Comparison of ENCODE assay signal across 22 cellular contexts in genomic region chr3:153269730-153270129, GRCh38.
DNase-seq lines count a peak whose midpoint lies in the region; ATAC-seq, FAIRE-seq and TF ChIP-seq lines count a peak whose summit lies in the region.
"Had no signal": no experiment of that assay in that cellular context is flagged by ENCODE, and none has a peak within 500 bp of the region (broad histone marks: within the 10 kb centered on the region; RNA-seq: fewer than 3 reads in every experiment).

No MANE protein-coding gene starts in this region.

- H3K9ac ChIP-seq in SK-N-SH (no peak overlapping the region), HepG2 (ENCODE audit: insufficient read depth, low read depth, low read length) (no peak overlapping the region)
- H3K9ac ChIP-seq: BLaER1 treated with 17β-estradiol and CSF1 and Interleukin-3, amounts not matched to agents 10 nM and 100 nM had no signal

- TF ChIP-seq RAD21 in SK-N-SH (IDR thresholded peaks at IDR 0.05; ENCODE audit: low read length), result no peak
- no peak for TF ChIP-seq RAD21 in HepG2 (CRISPR knock-in tag; IDR thresholded peaks at IDR 0.05)

- no peaks in the 10 kb centered on the region for H3K36me3 ChIP-seq in SK-N-SH (replicated peaks in 1 of 2; ENCODE audit: control insufficient read depth in 1 of 2, insufficient read depth in 2 of 2, low read length in 1 of 2)
- H3K36me3 ChIP-seq in HepG2 (replicated peaks in 1 of 2; ENCODE audit: control insufficient read depth in 1 of 2, insufficient read depth in 2 of 2, low read length in 2 of 2), result no peaks in the 10 kb centered on the region
- no peaks in the 10 kb centered on the region for H3K36me3 ChIP-seq in sigmoid colon
- H3K36me3 ChIP-seq in effector memory CD4-positive, alpha-beta T cell (ENCODE audit: control insufficient read depth, insufficient read depth, low read length), result no peaks in the 10 kb centered on the region
- H3K36me3 ChIP-seq: BLaER1 treated with 17β-estradiol and CSF1 and Interleukin-3, amounts not matched to agents 10 nM and 100 nM had no signal

- H3K4me1 ChIP-seq in SK-N-SH (ENCODE audit: control insufficient read depth in 1 of 2, insufficient read depth in 2 of 2, low read depth in 1 of 2, low read length in 1 of 2) (no peaks in the 10 kb centered on the region), HepG2 (ENCODE audit: insufficient read depth, low read length) (no peaks in the 10 kb centered on the region), sigmoid colon (no peaks in the 10 kb centered on the region)
- H3K4me1 ChIP-seq in effector memory CD4-positive, alpha-beta T cell (ENCODE audit: control insufficient read depth, insufficient read depth, low read length, poor library complexity, severe bottlenecking), result no peaks in the 10 kb centered on the region
- H3K4me1 ChIP-seq: Caco-2 had no signal

- TF ChIP-seq CTCF in SK-N-SH (IDR thresholded peaks at IDR 0.05) (no peak), HepG2 (CRISPR knock-in tag; IDR thresholded peaks at IDR 0.05) (no peak), sigmoid colon (IDR thresholded peaks at IDR 0.05) (no peak)

- no peaks in the 10 kb centered on the region for H3K79me2 ChIP-seq in SK-N-SH (ENCODE audit: insufficient read depth)
- H3K79me2 ChIP-seq in HepG2 (ENCODE audit: insufficient read depth, low read length), result no peaks in the 10 kb centered on the region

- no peak for TF ChIP-seq EP300 in SK-N-SH (IDR thresholded peaks at IDR 0.05; ENCODE audit: borderline replicate concordance in 1 of 2, low read depth in 1 of 2, low read length in 1 of 2)
- no peak for TF ChIP-seq EP300 in HepG2 (IDR thresholded peaks at IDR 0.05; ENCODE audit: low read depth in 2 of 2, low read length in 2 of 2)
- TF ChIP-seq EP300 in HepG2 (CRISPR knock-in tag; IDR thresholded peaks at IDR 0.05; ENCODE audit: borderline replicate concordance), result no peak
- TF ChIP-seq EP300 in sigmoid colon (IDR thresholded peaks at IDR 0.05), result no peak

- DNase-seq in NCI-H748 (lab: John Stamatoyannopoulos, UW; ENCODE audit: unreplicated experiment) (peak; percentile 2), NCI-H748 treated with DMSO at 0.1 percent for 48 hours (lab: John Stamatoyannopoulos, UW) (no peak), SK-N-SH (no peak), HepG2 (ENCODE audit: low spot score) (no peak), sigmoid colon (no peak)
- DNase-seq in effector memory CD4-positive, alpha-beta T cell, result no peak
- DNase-seq: AML-193; Caco-2; Calu3; CD4-positive, alpha-beta T cell; CD8-positive, alpha-beta T cell; DMS79 treated with DMSO at 0.1 percent for 48 hours; GF-D8 had no signal

- H4K20me1 ChIP-seq in SK-N-SH (ENCODE audit: insufficient read depth) (no peaks in the 10 kb centered on the region), HepG2 (ENCODE audit: insufficient read depth, low read length) (no peaks in the 10 kb centered on the region)
- H4K20me1 ChIP-seq: BLaER1 treated with 17β-estradiol and CSF1 and Interleukin-3, amounts not matched to agents 10 nM and 100 nM had no signal

- H3K9me3 ChIP-seq in SK-N-SH (no peaks in the 10 kb centered on the region), HepG2 (ENCODE audit: low read length) (no peaks in the 10 kb centered on the region), sigmoid colon (peaks cover 0 to 7% (median 1%) of the 10 kb centered on the region in 4 donors)
- H3K9me3 ChIP-seq in effector memory CD4-positive, alpha-beta T cell (ENCODE audit: control insufficient read depth, low read length), result no peaks in the 10 kb centered on the region
- H3K9me3 ChIP-seq: A549, Caco-2 had no signal

- in situ Hi-C loops in HepG2 (cut with HindIII; ENCODE audit: extremely low pct_ligation_motif_present, low pct_unique_long_range_greater_than_20kb), result no loop called here

- no peak overlapping the region for H3K4me3 ChIP-seq in SK-N-SH (ENCODE audit: low read depth in 2 of 2, low read length in 1 of 2)
- no peak overlapping the region for H3K4me3 ChIP-seq in HepG2 (replicated peaks in 1 of 3; ENCODE audit: insufficient read depth in 1 of 3, low read depth in 2 of 3, low read length in 3 of 3)
- no peak overlapping the region for H3K4me3 ChIP-seq in sigmoid colon
- no peak overlapping the region for H3K4me3 ChIP-seq in effector memory CD4-positive, alpha-beta T cell (ENCODE audit: insufficient read depth, low read depth, low read length, poor library complexity, severe bottlenecking)
- H3K4me3 ChIP-seq: A549; BLaER1 treated with 17β-estradiol and CSF1 and Interleukin-3, amounts not matched to agents 10 nM and 100 nM had no signal

- H3K4me2 ChIP-seq in SK-N-SH (no peak overlapping the region), HepG2 (ENCODE audit: low read depth, low read length) (no peak overlapping the region)
- H3K4me2 ChIP-seq: A549; BLaER1 treated with 17β-estradiol and CSF1 and Interleukin-3, amounts not matched to agents 10 nM and 100 nM had no signal

- H3K27ac ChIP-seq in SK-N-SH (ENCODE audit: low read depth in 2 of 2, low read length in 1 of 2), result no peak overlapping the region
- no peak overlapping the region for H3K27ac ChIP-seq in HepG2 (ENCODE audit: extremely low read length, insufficient read depth, low read length)
- H3K27ac ChIP-seq in sigmoid colon, result no peak overlapping the region
- H3K27ac ChIP-seq in effector memory CD4-positive, alpha-beta T cell (ENCODE audit: insufficient read depth, low read length, poor library complexity, severe bottlenecking), result no peak overlapping the region
- H3K27ac ChIP-seq: 22Rv1; A549; BLaER1 treated with 17β-estradiol and CSF1 and Interleukin-3, amounts not matched to agents 10 nM and 100 nM; C4-2B had no signal

- no TSS peak for BruUV-seq in HepG2 (replicated peaks; lab: Mats Ljungman, UMichigan)

- intact Hi-C loops in HepG2 (cut with micrococcal nuclease; ENCODE audit: unreplicated experiment), result loop anchor here (5.0 kb wide), 1 partner anchor 1238 kb away; no protein-coding TSS in a partner anchor
- intact Hi-C loops in sigmoid colon (cut with DNase I), result no loop called here

- no peak for FAIRE-seq in HepG2 (lab: Jason Lieb, UNC)
- FAIRE-seq: A549, D721Med, G401.6, GM12891, GM19239 had no signal

- H3K9me2 ChIP-seq in SK-N-SH, result no peaks in the 10 kb centered on the region

- WGBS in SK-N-SH (ENCODE audit: low lambda C conversion rate), result 68% methylated on average over 4 of the region's 4 CpGs
- 27% methylated on average over 4 of the region's 4 CpGs for WGBS in HepG2 (ENCODE audit: low lambda C conversion rate)
- WGBS in sigmoid colon, 2 donors, result 48 to 76% methylated on average over 4 of the region's 4 CpGs

- peak overlapping the region; percentile 2; the same call in 1 of the 2 replicates for H2AFZ ChIP-seq in SK-N-SH (ENCODE audit: low read depth)
- no peak overlapping the region for H2AFZ ChIP-seq in HepG2 (ENCODE audit: low read length)

- H3F3A ChIP-seq in SK-N-SH (replicated peaks; ENCODE audit: insufficient read depth), result peaks cover 11% of the 10 kb centered on the region

- TF ChIP-seq POLR2A in HepG2 (IDR thresholded peaks at IDR 0.05; ENCODE audit: insufficient read depth in 1 of 2, low read depth in 2 of 2, low read length in 2 of 2), result no peak
- TF ChIP-seq POLR2A in sigmoid colon (IDR thresholded peaks at IDR 0.05), result no peak

- ATAC-seq in SK-N-SH treated with all-trans-retinoic acid at 6 μM for 48 hours (no peak), HepG2 (no peak)
- ATAC-seq: A549; CD8-positive, alpha-beta T cell had no signal

- CTCF ChIA-PET in SK-N-SH (lab: Yijun Ruan, JAX) (no interaction called here), HepG2 (lab: Yijun Ruan, JAX; ENCODE audit: low intra/inter-chr PET ratio, low total read pairs) (no interaction called here)

- H3K27me3 ChIP-seq in SK-N-SH (ENCODE audit: insufficient read depth), result no peaks in the 10 kb centered on the region
- H3K27me3 ChIP-seq in HepG2 (ENCODE audit: control insufficient read depth in 1 of 2, insufficient read depth in 2 of 2, low read length in 2 of 2), result no peaks in the 10 kb centered on the region; a peak in 1 of 5 replicates
- H3K27me3 ChIP-seq in sigmoid colon, result no peaks in the 10 kb centered on the region
- no peaks in the 10 kb centered on the region for H3K27me3 ChIP-seq in effector memory CD4-positive, alpha-beta T cell (replicated peaks; ENCODE audit: control insufficient read depth, insufficient read depth, low read length, poor library complexity, severe bottlenecking)
- H3K27me3 ChIP-seq: BLaER1 treated with 17β-estradiol and CSF1 and Interleukin-3, amounts not matched to agents 10 nM and 100 nM had no signal

- POLR2A ChIA-PET in SK-N-SH (lab: Yijun Ruan, JAX), result no interaction called here
- POLR2A ChIA-PET in HepG2 (lab: Yijun Ruan, JAX), result no interaction called here

TF ChIP-seq in SK-N-SH, 30 proteins besides CTCF, POLR2A, EP300 and RAD21:
- TF ChIP-seq FOXM1 (IDR thresholded peaks at IDR 0.05; ENCODE audit: low read depth) (no peak), TCF12 (IDR thresholded peaks at IDR 0.05) (no peak)
TF ChIP-seq in SK-N-SH: peak in this region for 0.

TF ChIP-seq in SK-N-SH treated with all-trans-retinoic acid at 6 μM for 48 hours, 23 proteins besides CTCF, POLR2A, EP300 and RAD21 (continues in another document):
- TF ChIP-seq ZNF565 (CRISPR knock-in tag; conservative IDR thresholded peaks at IDR 0.05; ENCODE audit: low read depth) (no peak), ZFP30 (CRISPR knock-in tag; IDR thresholded peaks at IDR 0.05) (no peak)

TF ChIP-seq in HepG2, 621 proteins besides CTCF, POLR2A, EP300 and RAD21:
- no peak for TF ChIP-seq MTERF4 (CRISPR knock-in tag; IDR thresholded peaks at IDR 0.05)
- no peak for TF ChIP-seq MBD4 (IDR thresholded peaks at IDR 0.05; ENCODE audit: borderline replicate concordance, low read length)
- no peak for TF ChIP-seq SIN3A (IDR thresholded peaks at IDR 0.05; ENCODE audit: borderline replicate concordance, low read depth, low read length)
- peak; percentile 20; the same call in 1 of the 2 replicates for TF ChIP-seq NR2F6 (IDR thresholded peaks at IDR 0.05)
- TF ChIP-seq NR2F6 (CRISPR knock-in tag; IDR thresholded peaks at IDR 0.05), result no peak
- no peak for TF ChIP-seq SYNCRIP (IDR thresholded peaks at IDR 0.05; ENCODE audit: insufficient read depth, low read depth, low read length)
- TF ChIP-seq ZNF12 (CRISPR knock-in tag; IDR thresholded peaks at IDR 0.05), result no peak
- TF ChIP-seq RARA (CRISPR knock-in tag; IDR thresholded peaks at IDR 0.05), result no peak
- TF ChIP-seq SRY (CRISPR knock-in tag; IDR thresholded peaks at IDR 0.05), result no peak
